Comparison of ENCODE assay signal across 23 cellular contexts in the genomic region with DNA sequence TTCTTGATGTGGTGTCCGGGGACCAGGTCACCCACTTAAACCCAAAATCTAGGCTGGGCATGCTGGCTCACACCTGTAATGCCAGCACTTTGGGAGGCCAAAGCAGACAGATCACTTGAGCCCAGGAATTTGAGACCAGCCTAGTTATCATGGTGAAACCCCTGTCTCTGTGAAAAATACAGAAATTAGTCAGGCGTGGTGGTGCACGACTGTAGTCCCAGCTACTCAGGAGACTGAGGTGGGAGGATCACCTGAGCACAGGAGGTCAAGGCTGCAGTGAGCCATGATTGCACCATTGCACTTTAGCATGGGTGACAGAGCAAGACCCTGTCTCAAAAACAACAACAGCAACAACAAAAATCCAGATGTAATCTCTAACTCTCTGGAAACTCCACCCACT. TPM values are rescaled to one million over a fixed set of nuclear protein-coding genes. Genes with fewer than 3 reads are reported as not detected.
DNase-seq lines count a peak whose midpoint lies in the region; ATAC-seq and TF ChIP-seq lines count a peak whose summit lies in the region.
"Had no signal": no experiment of that assay in that cellular context is flagged by ENCODE, and none has a peak within 500 bp of the region (broad histone marks: within the 10 kb centered on the region; RNA-seq: fewer than 3 reads in every experiment).

No MANE protein-coding gene starts in this region.

- H3K27ac ChIP-seq in IMR-90 (ENCODE audit: insufficient read depth, low read length), result peak overlapping the region; percentile 43; the same call in 1 of the 2 replicates
- no peak overlapping the region for H3K27ac ChIP-seq in mesenchymal stem cell (ENCODE audit: low read length, poor library complexity, severe bottlenecking)
- H3K27ac ChIP-seq in smooth muscle cell (ENCODE audit: low read depth), result no peak overlapping the region
- H3K27ac ChIP-seq: BLaER1, RWPE1 had no signal

- no peaks in the 10 kb centered on the region for H3K36me3 Mint-ChIP-seq in activated naive CD4-positive, alpha-beta T cell treated with anti-CD3 and anti-CD28 coated beads for 36 hours (ENCODE audit: low read depth)
- no peaks in the 10 kb centered on the region for H3K36me3 Mint-ChIP-seq in activated naive CD4-positive, alpha-beta T cell treated with anti-CD3 and anti-CD28 coated beads, Interleukin-2, amount 50 U/mL, for 72 hours
- H3K36me3 Mint-ChIP-seq: CD4-positive, CD25-positive, alpha-beta regulatory T cell had no signal

- H4K91ac ChIP-seq in IMR-90 (ENCODE audit: insufficient read depth, low read depth, low read length), result peak overlapping the region; percentile 47
- H4K91ac ChIP-seq in mesenchymal stem cell (ENCODE audit: low read length), result no peak overlapping the region

- H3K27me3 ChIP-seq in IMR-90 (ENCODE audit: control insufficient read depth, insufficient read depth, low read length), result no peaks in the 10 kb centered on the region
- peaks cover 0 to 6% of the 10 kb centered on the region in 2 experiments for H3K27me3 ChIP-seq in mesenchymal stem cell (ENCODE audit: control insufficient read depth in 1 of 2, insufficient read depth in 1 of 2, low read length in 2 of 2)
- no peaks in the 10 kb centered on the region for H3K27me3 ChIP-seq in smooth muscle cell (ENCODE audit: low read depth)
- H3K27me3 ChIP-seq: BLaER1 had no signal

- peak overlapping the region; percentile 70 for H2BK5ac ChIP-seq in IMR-90 (ENCODE audit: low read depth, low read length, poor library complexity, severe bottlenecking)
- H2BK5ac ChIP-seq in mesenchymal stem cell (ENCODE audit: low read depth, low read length, poor library complexity, severe bottlenecking), result no peak overlapping the region

- H3K9me3 Mint-ChIP-seq in activated naive CD4-positive, alpha-beta T cell treated with anti-CD3 and anti-CD28 coated beads for 36 hours, result no peaks in the 10 kb centered on the region
- H3K9me3 Mint-ChIP-seq in activated naive CD4-positive, alpha-beta T cell treated with anti-CD3 and anti-CD28 coated beads, Interleukin-2, amount 50 U/mL, for 72 hours, result no peaks in the 10 kb centered on the region

- no TSS peak for BruUV-seq in IMR-90 (replicated peaks; lab: Mats Ljungman, UMichigan)

- in situ Hi-C loops in IMR-90 (cut with MboI; ENCODE audit: low sequenced_read_pairs), result no loop called here

- H3K4ac ChIP-seq in IMR-90 (ENCODE audit: low read depth, low read length) (peak overlapping the region; percentile 83), mesenchymal stem cell (ENCODE audit: low read depth in 1 of 2, low read length in 2 of 2) (peak overlapping the region in 1 of 2 experiments; percentile 4)

- H3K4me3 ChIP-seq in IMR-90 (ENCODE audit: insufficient read depth, low read depth, low read length) (no peak overlapping the region), mesenchymal stem cell (ENCODE audit: insufficient read depth in 1 of 2, low read depth in 1 of 2, low read length in 2 of 2) (no peak overlapping the region), smooth muscle cell (no peak overlapping the region)
- H3K4me3 ChIP-seq: BLaER1 had no signal

- no peak for TF ChIP-seq RAD21 in IMR-90 (IDR thresholded peaks at IDR 0.05; ENCODE audit: low read length)

- H3K9ac ChIP-seq in IMR-90 (ENCODE audit: low read depth, low read length) (no peak overlapping the region), mesenchymal stem cell (ENCODE audit: low read length) (no peak overlapping the region), smooth muscle cell (ENCODE audit: low read depth) (no peak overlapping the region)
- H3K9ac ChIP-seq: BLaER1 had no signal

- H3K56ac ChIP-seq in IMR-90 (ENCODE audit: extremely low read depth, insufficient read depth, low read length), result peak overlapping the region; percentile 29; the same call in 1 of the 2 replicates

- H3K14ac ChIP-seq in IMR-90 (replicated peaks; ENCODE audit: low read depth, low read length) (peak overlapping the region; percentile 50), mesenchymal stem cell (ENCODE audit: low read length in 2 of 2) (no peak overlapping the region)

- intact Hi-C loops in activated naive CD4-positive, alpha-beta T cell treated with anti-CD3 and anti-CD28 coated beads for 36 hours (cut with micrococcal nuclease), result no loop called here
- intact Hi-C loops in IMR-90 (cut with micrococcal nuclease), result no loop called here

- H3F3A ChIP-seq in smooth muscle cell (ENCODE audit: low read depth), result no peaks in the 10 kb centered on the region

- peak overlapping the region; percentile 49 to 74; a peak in 3 of 4 replicates for H4K8ac ChIP-seq in IMR-90 (ENCODE audit: low read depth in 2 of 2, low read length in 2 of 2)
- peak overlapping the region; percentile 1 for H4K8ac ChIP-seq in mesenchymal stem cell (ENCODE audit: low read length)

- H3K79me1 ChIP-seq in IMR-90 (ENCODE audit: low read depth in 1 of 2, low read length in 2 of 2) (no peaks in the 10 kb centered on the region), mesenchymal stem cell (replicated peaks; ENCODE audit: low read length, poor library complexity, severe bottlenecking) (no peaks in the 10 kb centered on the region)

- peak; percentile 6 for DNase-seq in activated naive CD4-positive, alpha-beta T cell treated with anti-CD3 and anti-CD28 coated beads for 36 hours
- DNase-seq in activated naive CD4-positive, alpha-beta T cell treated with anti-CD3 and anti-CD28 coated beads, Interleukin-2, amount 50 U/mL, for 72 hours (ENCODE audit: low spot score in 2 of 2), result no peak
- DNase-seq in IMR-90 (no peak), mesenchymal stem cell (no peak), smooth muscle cell (lab: John Stamatoyannopoulos, UW; ENCODE audit: unreplicated experiment) (no peak), NCI-H510A treated with DMSO at 0.1 percent for 48 hours (lab: John Stamatoyannopoulos, UW) (no peak), GM19240 (ENCODE audit: insufficient read length, low spot score) (no peak)
- DNase-seq: 8988T; CD4-positive, CD25-positive, alpha-beta regulatory T cell; DMS53; Karpas-422; NCI-H1092; NCI-H1417 treated with DMSO at 0.1 percent for 48 hours; NCI-H1694 treated with DMSO at 0.1 percent for 48 hours; NCI-H2081; NCI-H2227 treated with DMSO at 0.1 percent for 48 hours; NCI-H69; SHP77; SW 1271 had no signal

- H4K5ac ChIP-seq in IMR-90 (ENCODE audit: low read depth, low read length), result peak overlapping the region; percentile 80

- peaks cover 29% of the 10 kb centered on the region for H3K9me1 ChIP-seq in IMR-90 (ENCODE audit: insufficient read depth, low read length)

- TF ChIP-seq POLR2A in IMR-90 (IDR thresholded peaks at IDR 0.05; ENCODE audit: low read depth, low read length), result no peak

- no peak overlapping the region for H2AFZ ChIP-seq in IMR-90 (replicated peaks; ENCODE audit: low read length, poor library complexity)
- H2AFZ ChIP-seq in mesenchymal stem cell (ENCODE audit: low read depth, low read length), result no peak overlapping the region
- no peak overlapping the region for H2AFZ ChIP-seq in smooth muscle cell (ENCODE audit: low read depth)

- 100% methylated on average over 2 of the region's 3 CpGs; no CpG with 5 or more reads in 1 of the 2 experiments for WGBS in IMR-90 (ENCODE audit: extremely low coverage in 2 of 2, insufficient read length in 1 of 2), 2 experiments
- WGBS in mesenchymal stem cell, result 87% methylated on average over 3 of the region's 3 CpGs
- 94% methylated on average over 3 of the region's 3 CpGs for WGBS in smooth muscle cell (ENCODE audit: low lambda C conversion rate)

- H2BK12ac ChIP-seq in mesenchymal stem cell (ENCODE audit: low read length in 2 of 2), result peak overlapping the region in 1 of 2 experiments; percentile 51

- H3K27me3 Mint-ChIP-seq in activated naive CD4-positive, alpha-beta T cell treated with anti-CD3 and anti-CD28 coated beads for 36 hours (ENCODE audit: low read depth), result peaks cover 23% of the 10 kb centered on the region

- H3K4me1 ChIP-seq in IMR-90 (ENCODE audit: control insufficient read depth, insufficient read depth, low read length) (peaks cover 27% of the 10 kb centered on the region), mesenchymal stem cell (ENCODE audit: control insufficient read depth, insufficient read depth, low read depth, low read length) (peaks cover 3% of the 10 kb centered on the region), smooth muscle cell (ENCODE audit: low read depth) (peaks cover 14% of the 10 kb centered on the region)
- H3K4me1 ChIP-seq: BLaER1 had no signal

- H2BK15ac ChIP-seq in IMR-90 (ENCODE audit: low read depth, low read length) (peak overlapping the region; percentile 75), mesenchymal stem cell (ENCODE audit: low read depth, poor library complexity, severe bottlenecking) (no peak overlapping the region)

- H3K23ac ChIP-seq in IMR-90 (ENCODE audit: low read depth, low read length), result peak overlapping the region; percentile 55; the same call in 1 of the 2 replicates
- H3K23ac ChIP-seq in mesenchymal stem cell (ENCODE audit: low read length in 2 of 2), result no peak overlapping the region

- peak overlapping the region; percentile 11; the same call in 1 of the 2 replicates for H3K4me2 ChIP-seq in IMR-90 (ENCODE audit: low read depth, low read length)
- no peak overlapping the region for H3K4me2 ChIP-seq in mesenchymal stem cell (ENCODE audit: low read length, poor library complexity, severe bottlenecking)
- peak overlapping the region; percentile 67 for H3K4me2 ChIP-seq in smooth muscle cell
- H3K4me2 ChIP-seq: BLaER1 had no signal

- no peaks in the 10 kb centered on the region for H3K4me1 Mint-ChIP-seq in activated naive CD4-positive, alpha-beta T cell treated with anti-CD3 and anti-CD28 coated beads for 36 hours (ENCODE audit: low read depth)
- H3K4me1 Mint-ChIP-seq: CD4-positive, CD25-positive, alpha-beta regulatory T cell had no signal

- H3K4me3 Mint-ChIP-seq in activated naive CD4-positive, alpha-beta T cell treated with anti-CD3 and anti-CD28 coated beads for 36 hours, result no peak overlapping the region
- H3K4me3 Mint-ChIP-seq: CD4-positive, CD25-positive, alpha-beta regulatory T cell had no signal

- CTCF ChIA-PET in activated naive CD4-positive, alpha-beta T cell treated with anti-CD3 and anti-CD28 coated beads for 36 hours (lab: Charles Lee), result no interaction called here
- CTCF ChIA-PET in IMR-90 (lab: Yijun Ruan, JAX), result no interaction called here

- H2AK5ac ChIP-seq in IMR-90 (ENCODE audit: low read depth, low read length) (peak overlapping the region; percentile 88), mesenchymal stem cell (ENCODE audit: low read length, severe bottlenecking) (no peak overlapping the region)

- peak overlapping the region; percentile 93 for H2BK20ac ChIP-seq in IMR-90 (ENCODE audit: low read depth, low read length)

- H2BK120ac ChIP-seq in IMR-90 (ENCODE audit: low read depth, low read length), result peak overlapping the region; percentile 41
- no peak overlapping the region for H2BK120ac ChIP-seq in mesenchymal stem cell (ENCODE audit: low read depth, low read length)

- H3K27ac Mint-ChIP-seq in activated naive CD4-positive, alpha-beta T cell treated with anti-CD3 and anti-CD28 coated beads for 36 hours, result no peak overlapping the region
- no peak overlapping the region for H3K27ac Mint-ChIP-seq in activated naive CD4-positive, alpha-beta T cell treated with anti-CD3 and anti-CD28 coated beads, Interleukin-2, amount 50 U/mL, for 72 hours
- H3K27ac Mint-ChIP-seq: CD4-positive, CD25-positive, alpha-beta regulatory T cell had no signal

- TF ChIP-seq CTCF in IMR-90 (conservative IDR thresholded peaks at IDR 0.05; ENCODE audit: low read depth, low read length) (no peak), smooth muscle cell (IDR thresholded peaks at IDR 0.05; ENCODE audit: borderline replicate concordance, insufficient read depth, poor library complexity, severe bottlenecking) (no peak)

- H3K9me3 ChIP-seq in IMR-90 (ENCODE audit: control insufficient read depth, insufficient read depth, low read length), result no peaks in the 10 kb centered on the region
- no peaks in the 10 kb centered on the region for H3K9me3 ChIP-seq in mesenchymal stem cell (ENCODE audit: control insufficient read depth, low read length)
- no peaks in the 10 kb centered on the region for H3K9me3 ChIP-seq in smooth muscle cell (replicated peaks; ENCODE audit: low read depth)
- H3K9me3 ChIP-seq: BLaER1 had no signal

- peak overlapping the region; percentile 53 for H2AK9ac ChIP-seq in IMR-90 (replicated peaks; ENCODE audit: low read depth, low read length, poor library complexity)

- H3K18ac ChIP-seq in IMR-90 (ENCODE audit: low read depth, low read length), result peak overlapping the region; percentile 94
- H3K18ac ChIP-seq in mesenchymal stem cell (ENCODE audit: low read depth in 1 of 2, low read length in 2 of 2), result peak overlapping the region; percentile 18 to 54

- H3K79me2 ChIP-seq in smooth muscle cell (ENCODE audit: low read depth), result no peaks in the 10 kb centered on the region

- POLR2A ChIA-PET in IMR-90 (lab: Charles Lee; ENCODE audit: unreplicated experiment), result no interaction called here

- dilution Hi-C loops in IMR-90 (cut with HindIII; ENCODE audit: low sequenced_read_pairs, unreplicated experiment), result no loop called here

- no peak for ATAC-seq in activated naive CD4-positive, alpha-beta T cell treated with anti-CD3 and anti-CD28 coated beads, Interleukin-2, amount 50 U/mL, for 72 hours
- no peak for ATAC-seq in IMR-90 (ENCODE audit: low read depth)
- ATAC-seq in activated CD4-positive, CD25-positive, alpha-beta regulatory T cell treated with anti-CD3 and anti-CD28 coated beads, Interleukin-2, amount 50 U/mL, for 24 hours, result no peak
- ATAC-seq: Panc1 had no signal

- H3K36me3 ChIP-seq in IMR-90 (ENCODE audit: control insufficient read depth, insufficient read depth, low read length) (no peaks in the 10 kb centered on the region), mesenchymal stem cell (ENCODE audit: control insufficient read depth in 1 of 2, insufficient read depth in 2 of 2, low read depth in 1 of 2, low read length in 2 of 2) (no peaks in the 10 kb centered on the region), smooth muscle cell (ENCODE audit: low read depth) (no peaks in the 10 kb centered on the region)
- H3K36me3 ChIP-seq: BLaER1 had no signal

- H4K20me1 ChIP-seq in IMR-90 (ENCODE audit: insufficient read depth, low read length), result no peaks in the 10 kb centered on the region
- no peaks in the 10 kb centered on the region for H4K20me1 ChIP-seq in smooth muscle cell (ENCODE audit: low read depth)
- H4K20me1 ChIP-seq: BLaER1 had no signal

RNA-seq across cellular contexts. Expression of gene FJX1, which starts 30.3 kb away (rescaled TPM):
- total RNA-seq in activated naive CD4-positive, alpha-beta T cell treated with anti-CD3 and anti-CD28 coated beads for 36 hours, result under 1 TPM; 0.77 to 0.98 TPM
- total RNA-seq in activated naive CD4-positive, alpha-beta T cell treated with anti-CD3 and anti-CD28 coated beads, Interleukin-2, amount 50 U/mL, for 72 hours, result under 1 TPM in 1 of 2 donors, not detected in 1; 0.91 TPM
- 8.1 and 8.4 TPM in 2 replicates for total RNA-seq in IMR-90 (2012; rRNA removed)
- polyA plus RNA-seq in IMR-90 (2012; rRNA removed), result 11.2 and 14.2 TPM in 2 replicates
- polyA plus RNA-seq in IMR-90 (2012; cell fraction: cytosol; rRNA removed), result 16.5 and 30.3 TPM in 2 replicates
- 12.9 and 26.1 TPM in 2 replicates for polyA plus RNA-seq in IMR-90 (2012; cell fraction: nucleus; rRNA removed; ENCODE audit: low replicate concordance)
- 6.1 TPM for polyA plus RNA-seq in mesenchymal stem cell (2013, experiment 1 of 2)
- polyA plus RNA-seq in mesenchymal stem cell (2013, experiment 2 of 2), result 6.3 TPM
- total RNA-seq in smooth muscle cell, result 28.3 and 32.7 TPM in 2 replicates
- 41.2 and 44.5 TPM in 2 replicates for polyA plus RNA-seq in smooth muscle cell
- total RNA-seq: CD4-positive, CD25-positive, alpha-beta regulatory T cell had no signal
- polyA plus RNA-seq: CD4-positive, CD25-positive, alpha-beta regulatory T cell had no signal
